ENCODE assay signal across 35 cellular contexts in the genomic region with DNA sequence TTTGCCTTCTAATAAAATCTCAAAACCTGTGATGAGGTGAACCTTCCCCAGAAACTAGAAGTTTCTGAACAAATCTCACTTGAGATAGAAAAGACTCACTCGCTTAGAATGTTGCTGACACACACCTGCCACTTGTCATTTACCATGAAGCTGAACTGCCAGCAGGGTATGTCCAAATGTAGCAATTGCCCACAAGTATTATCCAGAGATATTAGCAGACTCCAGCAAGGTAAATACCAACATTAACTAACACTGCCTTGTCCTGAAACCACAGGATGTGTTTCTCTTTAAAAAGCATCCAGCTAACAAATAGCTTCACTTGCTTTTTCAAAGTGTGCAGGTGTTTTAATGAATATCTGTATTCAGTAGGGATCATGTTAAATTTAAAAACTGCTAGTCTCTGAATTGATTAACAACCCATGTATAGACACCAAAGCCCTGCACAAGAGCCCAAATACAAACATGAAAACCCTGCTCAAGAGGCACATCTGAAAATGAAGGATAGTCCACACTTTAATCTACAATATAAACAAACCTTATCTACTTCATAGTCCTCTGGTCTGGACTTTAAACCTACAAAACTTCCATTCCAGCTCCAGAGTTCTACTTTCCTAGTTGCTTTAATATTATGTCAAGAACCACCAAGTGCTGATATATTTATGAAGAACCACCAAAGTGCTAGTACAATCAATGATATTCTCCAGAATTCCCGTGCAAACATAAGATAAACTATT. TPM values are rescaled to one million over a fixed set of nuclear protein-coding genes. Genes with fewer than 3 reads are reported as not detected.
"Had no signal": no experiment of that assay in that cellular context is flagged by ENCODE, and none has a peak within 500 bp of the region (broad histone marks: within the 10 kb centered on the region; RNA-seq: fewer than 3 reads in every experiment).

No MANE protein-coding gene starts in this region.

- FAIRE-seq: endothelial cell of umbilical vein had no signal

- ATAC-seq: heart right ventricle; left colon; left ventricle myocardium superior; mucosa of descending colon; natural killer cell treated with Interleukin-12 subunit alpha and Interleukin-12 subunit beta and Interleukin-15 and Interleukin-18, amount 100 ng/mL, for 72 hours; stimulated activated naive B cell treated with anti-CD40 and anti-IgM and Interleukin-4, amounts not matched to agents 10 μg/mL and 1 μg/mL and 100 μg/mL, for 72 hours had no signal

- DNase-seq: dermis blood vessel endothelial cell; effector memory CD4-positive, alpha-beta T cell; foreskin melanocyte; glutamatergic neuron; heart right ventricle; hypothalamus; immature natural killer cell; islet precursor cell; kidney glomerular epithelial cell; left colon; left ventricle myocardium superior; mesenchymal stem cell; mucosa of descending colon; naive B cell; sigmoid colon; spleen; stimulated activated naive B cell treated with anti-CD40 and anti-IgM and Interleukin-4, amounts not matched to agents 10 μg/mL and 1 μg/mL and 100 μg/mL, for 72 hours; upper lobe of left lung; uterus had no signal

- H3K9ac ChIP-seq: neural progenitor cell had no signal

- H3K27ac ChIP-seq: coronary artery, esophagus muscularis mucosa, heart right ventricle, neural progenitor cell, prostate gland, right atrium auricular region, sigmoid colon, spleen, thoracic aorta, tibial nerve, upper lobe of left lung, uterus had no signal

- H3K4me1 ChIP-seq: esophagus muscularis mucosa, heart right ventricle, neural progenitor cell, prostate gland, right atrium auricular region, sigmoid colon, spleen, tibial nerve, upper lobe of left lung, uterus had no signal

- H3K9me3 ChIP-seq: esophagus muscularis mucosa, prostate gland, right atrium auricular region, sigmoid colon, spleen, thoracic aorta, tibial nerve, upper lobe of left lung, uterus had no signal

- H3K4me1 Mint-ChIP-seq: immature natural killer cell; mesothelial cell of epicardium; naive B cell; neural progenitor cell; stimulated activated naive B cell treated with anti-CD40 and anti-IgM and Interleukin-4, amounts not matched to agents 10 μg/mL and 1 μg/mL and 100 μg/mL, for 72 hours had no signal

- H3K27me3 ChIP-seq: esophagus muscularis mucosa, heart right ventricle, neural progenitor cell, right atrium auricular region, sigmoid colon, spleen, tibial nerve, upper lobe of left lung, uterus had no signal

- H3K27me3 Mint-ChIP-seq: naive B cell; stimulated activated naive B cell treated with anti-CD40 and anti-IgM and Interleukin-4, amounts not matched to agents 10 μg/mL and 1 μg/mL and 100 μg/mL, for 72 hours had no signal

- H3K27ac Mint-ChIP-seq: immature natural killer cell; mesothelial cell of epicardium; naive B cell; natural killer cell treated with Interleukin-12 subunit alpha and Interleukin-12 subunit beta and Interleukin-15 and Interleukin-18, amount 100 ng/mL, for 72 hours; neural progenitor cell; stimulated activated naive B cell treated with anti-CD40 and anti-IgM and Interleukin-4, amounts not matched to agents 10 μg/mL and 1 μg/mL and 100 μg/mL, for 72 hours; stimulated activated naive CD8-positive, alpha-beta T cell treated with anti-CD3 and anti-CD28 coated beads, Interleukin-15, Interleukin-2, amounts not matched to agents 100 ng/mL and 50 ng/mL, for 24 hours had no signal

- H3K36me3 Mint-ChIP-seq: immature natural killer cell; mesothelial cell of epicardium; naive B cell; natural killer cell treated with Interleukin-12 subunit alpha and Interleukin-12 subunit beta and Interleukin-15 and Interleukin-18, amount 100 ng/mL, for 72 hours; neural progenitor cell; stimulated activated naive B cell treated with anti-CD40 and anti-IgM and Interleukin-4, amounts not matched to agents 10 μg/mL and 1 μg/mL and 100 μg/mL, for 72 hours had no signal

- H3K4me3 ChIP-seq: coronary artery, esophagus muscularis mucosa, heart right ventricle, mucosa of descending colon, neural progenitor cell, prostate gland, right atrium auricular region, sigmoid colon, spleen, thoracic aorta, tibial nerve, upper lobe of left lung, uterus had no signal

- H3K4me3 Mint-ChIP-seq: immature natural killer cell; mesothelial cell of epicardium; naive B cell; natural killer cell treated with Interleukin-12 subunit alpha and Interleukin-12 subunit beta and Interleukin-15 and Interleukin-18, amount 100 ng/mL, for 72 hours; neural progenitor cell; stimulated activated naive B cell treated with anti-CD40 and anti-IgM and Interleukin-4, amounts not matched to agents 10 μg/mL and 1 μg/mL and 100 μg/mL, for 72 hours; stimulated activated naive CD8-positive, alpha-beta T cell treated with anti-CD3 and anti-CD28 coated beads, Interleukin-15, Interleukin-2, amounts not matched to agents 100 ng/mL and 50 ng/mL, for 24 hours had no signal

- H3K36me3 ChIP-seq: esophagus muscularis mucosa, heart right ventricle, neural progenitor cell, prostate gland, right atrium auricular region, sigmoid colon, spleen, thoracic aorta, tibial nerve, upper lobe of left lung, uterus had no signal

- H3K9me3 Mint-ChIP-seq: neural progenitor cell; stimulated activated naive B cell treated with anti-CD40 and anti-IgM and Interleukin-4, amounts not matched to agents 10 μg/mL and 1 μg/mL and 100 μg/mL, for 72 hours; stimulated activated naive CD8-positive, alpha-beta T cell treated with anti-CD3 and anti-CD28 coated beads, Interleukin-15, Interleukin-2, amounts not matched to agents 100 ng/mL and 50 ng/mL, for 24 hours had no signal

RNA-seq across cellular contexts. Expression of gene KRTAP8-1, which starts 19.3 kb away (rescaled TPM):
- total RNA-seq: dermis blood vessel endothelial cell; endothelial cell of umbilical vein; epithelial cell of proximal tubule; esophagus muscularis mucosa; fibroblast of lung; heart right ventricle; left colon; left ventricle myocardium superior; lung microvascular endothelial cell; mesothelial cell of epicardium; mucosa of descending colon; natural killer cell treated with Interleukin-12 subunit alpha and Interleukin-12 subunit beta and Interleukin-15 and Interleukin-18, amount 100 ng/mL, for 72 hours; osteoblast; right atrium auricular region; sigmoid colon; skeletal muscle tissue; spleen; thoracic aorta; tibial nerve; upper lobe of left lung; uterus had no signal
- polyA plus RNA-seq: endothelial cell of umbilical vein, fibroblast of lung, heart right ventricle, immature natural killer cell, sigmoid colon, spleen had no signal

RNA-seq across cellular contexts. Expression of gene KRTAP7-1, which starts 35.8 kb away (rescaled TPM):
- total RNA-seq: dermis blood vessel endothelial cell; endothelial cell of umbilical vein; epithelial cell of proximal tubule; esophagus muscularis mucosa; fibroblast of lung; heart right ventricle; left colon; left ventricle myocardium superior; lung microvascular endothelial cell; mesothelial cell of epicardium; mucosa of descending colon; natural killer cell treated with Interleukin-12 subunit alpha and Interleukin-12 subunit beta and Interleukin-15 and Interleukin-18, amount 100 ng/mL, for 72 hours; osteoblast; prostate gland; right atrium auricular region; sigmoid colon; skeletal muscle tissue; spleen; thoracic aorta; tibial nerve; upper lobe of left lung; uterus had no signal
- polyA plus RNA-seq: endothelial cell of umbilical vein, fibroblast of lung, heart right ventricle, immature natural killer cell, sigmoid colon, spleen had no signal

RNA-seq across cellular contexts. Expression of gene KRTAP21-1, which starts 38.5 kb away (rescaled TPM):
- total RNA-seq: dermis blood vessel endothelial cell; endothelial cell of umbilical vein; epithelial cell of proximal tubule; esophagus muscularis mucosa; fibroblast of lung; heart right ventricle; left colon; left ventricle myocardium superior; lung microvascular endothelial cell; mesothelial cell of epicardium; mucosa of descending colon; natural killer cell treated with Interleukin-12 subunit alpha and Interleukin-12 subunit beta and Interleukin-15 and Interleukin-18, amount 100 ng/mL, for 72 hours; osteoblast; prostate gland; right atrium auricular region; sigmoid colon; skeletal muscle tissue; spleen; thoracic aorta; tibial nerve; upper lobe of left lung; uterus had no signal
- polyA plus RNA-seq: endothelial cell of umbilical vein, fibroblast of lung, heart right ventricle, immature natural killer cell, sigmoid colon, spleen had no signal

RNA-seq across cellular contexts. Expression of gene KRTAP21-2, which starts 46.7 kb away (rescaled TPM):
- total RNA-seq: endothelial cell of umbilical vein; epithelial cell of proximal tubule; esophagus muscularis mucosa; fibroblast of lung; heart right ventricle; left colon; left ventricle myocardium superior; lung microvascular endothelial cell; mesothelial cell of epicardium; mucosa of descending colon; natural killer cell treated with Interleukin-12 subunit alpha and Interleukin-12 subunit beta and Interleukin-15 and Interleukin-18, amount 100 ng/mL, for 72 hours; osteoblast; prostate gland; right atrium auricular region; sigmoid colon; skeletal muscle tissue; spleen; thoracic aorta; tibial nerve; upper lobe of left lung; uterus had no signal
- polyA plus RNA-seq: endothelial cell of umbilical vein, fibroblast of lung, heart right ventricle, immature natural killer cell, sigmoid colon, spleen had no signal
